9 cellular contexts compared by ENCODE assay signal in the genomic region with DNA sequence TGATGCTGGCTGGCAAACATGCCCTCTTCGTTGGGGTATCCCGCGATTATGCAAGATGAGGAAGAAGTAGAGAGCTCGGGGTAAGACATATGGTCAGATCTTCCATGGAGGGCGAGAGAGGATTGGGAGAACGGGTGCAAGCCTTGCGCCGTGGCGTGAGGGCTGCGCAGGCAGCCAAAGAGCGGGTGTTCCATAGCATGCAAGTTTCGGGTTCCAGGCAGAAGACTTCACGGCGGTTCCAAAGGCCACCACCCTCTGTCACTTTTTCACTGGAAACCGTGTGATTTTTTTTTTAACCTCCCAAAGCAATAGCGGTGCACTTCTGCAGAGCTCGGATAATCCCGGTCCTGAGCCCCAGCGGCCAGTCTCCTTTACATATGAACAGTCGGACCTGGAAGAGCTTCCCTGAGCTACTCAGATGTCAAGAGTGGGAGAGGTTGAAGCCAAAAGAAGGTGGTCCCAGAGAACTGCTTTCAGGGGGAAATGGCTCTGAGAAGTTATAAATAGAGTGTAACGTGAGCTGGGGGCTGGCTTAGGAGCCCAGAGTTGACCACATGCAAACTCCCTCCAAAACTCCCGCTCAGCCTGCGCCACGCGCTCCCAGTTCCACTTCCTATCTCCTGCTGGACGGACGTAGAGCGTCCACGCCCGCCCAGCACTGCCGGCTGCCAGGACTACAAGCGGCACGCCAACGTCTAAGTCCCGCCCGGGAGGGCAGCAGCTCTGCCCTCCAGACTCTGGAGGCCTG. TPM values are rescaled to one million over a fixed set of nuclear protein-coding genes. Genes with fewer than 3 reads are reported as not detected.
A peak's percentile ranks its signal among the peaks of the same experiment; 100 is the strongest.
DNase-seq lines count a peak whose midpoint lies in the region; ATAC-seq and TF ChIP-seq lines count a peak whose summit lies in the region.
"Had no signal": no experiment of that assay in that cellular context is flagged by ENCODE, and none has a peak within 500 bp of the region (broad histone marks: within the 10 kb centered on the region; RNA-seq: fewer than 3 reads in every experiment).

A gene (minus strand): TSS at position 475 of the 748 bp plus-strand sequence. CDS start 281 bp downstream, at position 194.

- H3K27ac ChIP-seq in upper lobe of left lung = peak within 1 kb of the TSS; percentile 69 to 84 (median 76)
- H3K27ac ChIP-seq: 22Rv1 had no signal

- H3K27me3 ChIP-seq in upper lobe of left lung = peaks cover 0 to 14% (median 8%) of the 10 kb centered on the region in 4 donors

- TF ChIP-seq EP300 in upper lobe of left lung (IDR thresholded peaks at IDR 0.05) = no peak

- TF ChIP-seq POLR2A in upper lobe of left lung (IDR thresholded peaks at IDR 0.05) = peak in 2 of 4 donors; percentile 25 to 47

- DNase-seq in DMS 273 (lab: John Stamatoyannopoulos, UW; ENCODE audit: unreplicated experiment) (peak; percentile 68), DMS 273 treated with DMSO at 0.1 percent for 48 hours (lab: John Stamatoyannopoulos, UW) (no peak), epithelial cell of esophagus (ENCODE audit: low read depth) (peak; percentile 34), mesenteric fat pad (ENCODE audit: low spot score) (peak; percentile 93), upper lobe of left lung (peak; percentile 39 to 90), GM20000 (ENCODE audit: low spot score) (no peak)

- no peak for TF ChIP-seq CTCF in epithelial cell of esophagus (IDR thresholded peaks at IDR 0.05; ENCODE audit: insufficient read depth, low read depth, low read length, missing control alignments)
- TF ChIP-seq CTCF in upper lobe of left lung (IDR thresholded peaks at IDR 0.05) = no peak
- no peak for TF ChIP-seq CTCF in GM20000 (IDR thresholded peaks at IDR 0.05; ENCODE audit: extremely low read depth, missing control alignments)

- H3K9me3 ChIP-seq in upper lobe of left lung = no peaks in the 10 kb centered on the region

- 2 to 3% methylated on average over 25 to 36 of the region's 36 CpGs for WGBS in upper lobe of left lung, 2 donors

- H3K36me3 ChIP-seq in upper lobe of left lung = no peaks in the 10 kb centered on the region

- peaks cover 6 to 23% (median 12%) of the 10 kb centered on the region in 4 donors for H3K4me1 ChIP-seq in upper lobe of left lung

- H3K4me3 ChIP-seq in epithelial cell of esophagus (ENCODE audit: low read length) (no peak within 1 kb of the TSS), upper lobe of left lung (peak within 1 kb of the TSS; percentile 3 to 49 (median 44))

- ATAC-seq in upper lobe of left lung (ENCODE audit: low FRiP score in 2 of 2) (peak; percentile 86 to 90), HG03097 (IDR thresholded peaks at IDR 0.05; ENCODE audit: low FRiP score, unreplicated experiment) (no peak), HG02840 (IDR thresholded peaks at IDR 0.05; ENCODE audit: low FRiP score, unreplicated experiment) (no peak)

RNA-seq across cellular contexts. Expression of the gene that starts here (rescaled TPM):
- total RNA-seq in mesenteric fat pad = 22.1 TPM
- total RNA-seq in upper lobe of left lung = 10 to 100 TPM in 2 of 6 donors, 1 to 10 TPM in 4; 2.9 to 17.2 (median 8.6) TPM

Comparison
In these comparisons a context has a peak if more than half of its experiments do, and no peak if none do; other contexts are left out.
1. DNase-seq: peak in DMS 273 (single experiment), epithelial cell of esophagus (single experiment), mesenteric fat pad (single experiment) and upper lobe of left lung (2 of 2); none in DMS 273 treated with DMSO at 0.1 percent for 48 hours (single experiment) and GM20000 (single experiment).
2. ATAC-seq: peak in upper lobe of left lung (2 of 2); none in HG03097 (single experiment) and HG02840 (single experiment).